In the genomic region with DNA sequence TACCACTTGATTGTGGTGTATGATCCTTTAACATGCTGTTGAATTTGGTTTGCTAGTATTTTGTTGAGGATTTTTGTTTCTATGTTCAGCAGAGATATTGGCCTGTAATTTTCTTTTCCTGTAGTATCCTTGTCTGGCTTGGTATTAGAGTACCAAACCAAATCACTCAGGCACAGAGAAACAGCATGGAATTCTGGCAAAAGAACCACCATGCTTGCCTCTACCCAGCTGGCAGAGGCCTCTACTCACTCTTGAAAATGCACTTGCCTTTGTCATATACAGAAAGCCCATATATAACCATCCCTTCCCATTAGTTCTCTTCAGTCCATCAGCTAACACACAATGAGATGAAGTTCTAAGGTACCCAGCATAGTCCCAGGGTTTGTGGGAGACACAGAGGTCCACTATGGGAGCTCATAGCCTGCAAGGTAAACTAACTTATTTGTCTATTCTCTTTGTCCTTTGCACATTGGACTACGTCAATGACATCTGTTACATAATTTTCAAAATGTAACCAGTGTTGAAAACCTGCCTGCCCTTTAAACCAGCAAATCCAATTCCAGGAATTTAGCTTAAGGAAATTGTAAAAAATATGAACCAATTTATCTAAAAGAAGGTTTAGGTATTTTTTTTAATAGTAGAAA, we compare ENCODE assay signal across 25 cellular contexts.
"Had no signal": no experiment of that assay in that cellular context is flagged by ENCODE, and none has a peak within 500 bp of the region (broad histone marks: within the 10 kb centered on the region; RNA-seq: fewer than 3 reads in every experiment).

No MANE protein-coding gene starts in this region.

- H3K4me3 ChIP-seq: adrenal gland, body of pancreas, esophagus squamous epithelium, gastroesophageal sphincter, heart right ventricle had no signal

- ATAC-seq: activated CD4-positive, alpha-beta T cell treated with anti-CD3 and anti-CD28 coated beads for 36 hours; activated CD8-positive, alpha-beta memory T cell treated with anti-CD3 and anti-CD28 coated beads, Interleukin-2, amount 10 ng/mL, durations not matched to agents 7 days and 5 days; activated CD8-positive, alpha-beta T cell treated with anti-CD3 and anti-CD28 coated beads, Interleukin-2, amount 10 ng/mL, durations not matched to agents 7 days and 5 days; activated naive CD8-positive, alpha-beta T cell treated with anti-CD3 and anti-CD28 coated beads, Interleukin-2, amount 50 U/mL, for 24 hours; body of pancreas; gastroesophageal sphincter; heart right ventricle had no signal

- H3K27ac ChIP-seq: adrenal gland, body of pancreas, epithelial cell of prostate, esophagus squamous epithelium, gastroesophageal sphincter, heart right ventricle had no signal

- H3K4me1 ChIP-seq: adrenal gland, body of pancreas, esophagus squamous epithelium, gastroesophageal sphincter had no signal

- H3K9me3 ChIP-seq: adrenal gland, body of pancreas, esophagus squamous epithelium, gastroesophageal sphincter had no signal

- H3K36me3 ChIP-seq: adrenal gland, esophagus squamous epithelium, gastroesophageal sphincter, heart right ventricle had no signal

- H3K27me3 ChIP-seq: adrenal gland, body of pancreas, gastroesophageal sphincter, heart right ventricle had no signal

- DNase-seq: activated CD4-positive, alpha-beta memory T cell treated with anti-CD3 and anti-CD28 coated beads for 36 hours; activated CD4-positive, alpha-beta T cell treated with anti-CD3 and anti-CD28 coated beads for 36 hours; activated CD4-positive, alpha-beta T cell treated with anti-CD3 and anti-CD28 coated beads, Interleukin-2, amount 10 ng/mL, durations not matched to agents 24 days and 14 days; activated CD4-positive, CD25-positive, alpha-beta regulatory T cell; activated CD4-positive, CD25-positive, alpha-beta regulatory T cell treated with anti-CD3 and anti-CD28 coated beads, Interleukin-2, amount 50 U/mL, for 72 hours; activated CD8-positive, alpha-beta memory T cell treated with anti-CD3 and anti-CD28 coated beads, Interleukin-2, amount 10 ng/mL, durations not matched to agents 7 days and 5 days; activated CD8-positive, alpha-beta memory T cell treated with anti-CD3 and anti-CD28 coated beads, Interleukin-2, amount 50 U/mL, for 4 hours; activated CD8-positive, alpha-beta T cell treated with anti-CD3 and anti-CD28 coated beads, Interleukin-2, amount 10 ng/mL, durations not matched to agents 7 days and 5 days; activated effector memory CD4-positive, alpha-beta T cell treated with anti-CD3 and anti-CD28 coated beads, Interleukin-2, amount 50 U/mL, for 16 hours; activated naive CD4-positive, alpha-beta T cell treated with anti-CD3 and anti-CD28 coated beads for 36 hours; activated naive CD8-positive, alpha-beta T cell treated with anti-CD3 and anti-CD28 coated beads for 36 hours; activated naive CD8-positive, alpha-beta T cell treated with anti-CD3 and anti-CD28 coated beads, Interleukin-2, amount 50 U/mL, for 24 hours; activated T-cell treated with anti-CD3 and anti-CD28 coated beads, Interleukin-2, amount 50 U/mL, for 1 hour; activated T-cell treated with anti-CD3 and anti-CD28 coated beads, Interleukin-2, amount 50 U/mL, for 48 hours; adrenal gland; amygdala; aorta; body of pancreas; effector CD8-positive, alpha-beta T cell; esophagus squamous epithelium; foreskin melanocyte; heart right ventricle; T-helper 2 cell had no signal
